8 cellular contexts compared by ENCODE assay signal in the genomic region with DNA sequence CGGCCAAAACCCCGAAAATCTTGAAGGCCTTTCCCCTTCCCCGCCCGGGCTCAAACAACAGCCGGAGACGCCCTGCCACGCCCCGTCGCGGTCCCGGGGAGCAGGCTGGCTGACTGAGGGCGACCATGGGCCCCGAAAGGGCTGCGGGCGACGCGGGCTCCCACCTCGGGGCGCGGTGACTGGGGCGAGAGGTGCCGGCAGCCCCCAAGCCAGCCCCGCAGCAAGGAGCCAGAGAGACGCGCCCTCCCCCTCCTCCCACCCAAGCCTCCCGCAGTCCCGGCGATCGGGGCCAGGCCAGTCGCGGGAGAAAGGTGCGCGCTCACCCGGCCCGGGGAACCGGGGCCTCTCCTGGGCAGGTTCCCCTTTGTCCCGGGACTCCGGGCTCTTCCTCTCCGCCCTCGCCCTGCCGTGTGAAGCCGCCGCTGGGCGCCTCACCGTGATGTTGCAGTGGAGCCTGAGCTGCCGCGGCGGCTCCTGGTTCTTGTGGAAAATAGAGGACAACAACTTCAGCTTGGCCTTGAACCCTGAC. TPM values are rescaled to one million over a fixed set of nuclear protein-coding genes. Genes with fewer than 3 reads are reported as not detected.
A peak's percentile ranks its signal among the peaks of the same experiment; 100 is the strongest.
DNase-seq lines count a peak whose midpoint lies in the region; ATAC-seq and TF ChIP-seq lines count a peak whose summit lies in the region.

No MANE protein-coding gene starts in this region.

- H3K27ac ChIP-seq in CD4-positive, alpha-beta T cell (ENCODE audit: low read depth, low read length) = no peak overlapping the region
- peak overlapping the region; percentile 75 for H3K27ac ChIP-seq in VCaP
- H3K27ac ChIP-seq in mammary epithelial cell (ENCODE audit: insufficient read depth, low read depth, low read length) = peak overlapping the region; percentile 44

- intact Hi-C loops in CD4-positive, alpha-beta T cell (cut with DNase I, micrococcal nuclease) = no loop called here
- intact Hi-C loops in mammary epithelial cell (cut with micrococcal nuclease) = no loop called here

- DNase-seq in CD4-positive, alpha-beta T cell = peak; percentile 11 to 56 (median 44)
- peak; percentile 35 for DNase-seq in mammary epithelial cell
- peak; percentile 28 for DNase-seq in iris pigment epithelial cell (ENCODE audit: low read depth)
- peak; percentile 71 for DNase-seq in stimulated activated CD4-positive, alpha-beta T cell treated with anti-CD3 and anti-CD28 coated beads, Interleukin-15, amount 100 ng/mL, for 24 hours
- no peak for DNase-seq in pons (ENCODE audit: low spot score)

- dilution Hi-C loops in mammary epithelial cell (cut with HindIII; ENCODE audit: low sequenced_read_pairs) = no loop called here

- no peaks in the 10 kb centered on the region for H3K27me3 Mint-ChIP-seq in CD4-positive, alpha-beta T cell

- H3K27ac Mint-ChIP-seq in CD4-positive, alpha-beta T cell = peak overlapping the region; percentile 70

- CTCF ChIA-PET in CD4-positive, alpha-beta T cell (lab: Charles Lee) = interaction anchor here (0.8 to 1.6 kb wide), 9 partner anchors 11 to 211 kb away, joined by 3 to 8 read pairs (median 4); no protein-coding TSS in a partner anchor
- CTCF ChIA-PET in mammary epithelial cell (lab: Charles Lee; ENCODE audit: low non-redundant PET) = interaction anchor here (0.5 to 1.1 kb wide), 5 partner anchors 9 to 389 kb away, joined by 3 to 11 read pairs (median 10); partner anchors contain the start of gene ZSCAN2

- POLR2A ChIA-PET in CD4-positive, alpha-beta T cell (lab: Charles Lee) = interaction anchor here (0.9 to 1.9 kb wide), 8 partner anchors 17 to 476 kb away, joined by 3 to 10 read pairs (median 6); partner anchors contain the start of gene SEC11A

- no peaks in the 10 kb centered on the region for H3K79me2 ChIP-seq in mammary epithelial cell (ENCODE audit: insufficient read depth, low read length)

- H3K4me1 Mint-ChIP-seq in CD4-positive, alpha-beta T cell (ENCODE audit: low read depth) = peaks cover 8% of the 10 kb centered on the region

- no peaks in the 10 kb centered on the region for H4K20me1 ChIP-seq in mammary epithelial cell (ENCODE audit: insufficient read depth, low read length)

- no peaks in the 10 kb centered on the region for H3K36me3 ChIP-seq in mammary epithelial cell (ENCODE audit: insufficient read depth, low read length)

- no peaks in the 10 kb centered on the region for H3K27me3 ChIP-seq in CD4-positive, alpha-beta T cell (ENCODE audit: control insufficient read depth, insufficient read depth, low read length)
- no peaks in the 10 kb centered on the region for H3K27me3 ChIP-seq in mammary epithelial cell (ENCODE audit: insufficient read depth, low read length)

- peaks cover 4% of the 10 kb centered on the region for H3K36me3 Mint-ChIP-seq in CD4-positive, alpha-beta T cell (ENCODE audit: low read depth)

- H3K4me3 ChIP-seq in mammary epithelial cell (replicated peaks in 1 of 3; ENCODE audit: insufficient read depth in 1 of 3, low read depth in 2 of 3, low read length in 3 of 3) = peak overlapping the region; percentile 53 to 85 (median 71)

- peak overlapping the region; percentile 89 for H3K4me2 ChIP-seq in mammary epithelial cell (ENCODE audit: insufficient read depth, low read depth, low read length)

- TF ChIP-seq CTCF in CD4-positive, alpha-beta T cell (IDR thresholded peaks at IDR 0.05) = no peak
- no peak for TF ChIP-seq CTCF in VCaP (conservative IDR thresholded peaks at IDR 0.05)
- TF ChIP-seq CTCF in mammary epithelial cell (conservative IDR thresholded peaks at IDR 0.05 in 1 of 2, IDR thresholded peaks at IDR 0.05 in 1 of 2; ENCODE audit: extremely low read depth in 1 of 2, insufficient read depth in 1 of 2, low read depth in 1 of 2, low read length in 2 of 2) = no peak

- 0% methylated on average over 8 of the region's 48 CpGs for WGBS in mammary epithelial cell (ENCODE audit: low coverage, missing lambda C conversion rate)

- H3K9me3 ChIP-seq in CD4-positive, alpha-beta T cell (ENCODE audit: control insufficient read depth, low read length) = no peaks in the 10 kb centered on the region
- H3K9me3 ChIP-seq in mammary epithelial cell (replicated peaks; ENCODE audit: insufficient read depth, low read length) = no peaks in the 10 kb centered on the region

- in situ Hi-C loops in mammary epithelial cell (cut with MboI; ENCODE audit: low sequenced_read_pairs in 2 of 2) = no loop called here

- H2AFZ ChIP-seq in mammary epithelial cell (ENCODE audit: low read depth, low read length) = peak overlapping the region; percentile 99

- TSS peak; percentile 27 for BruUV-seq in mammary epithelial cell (replicated peaks; lab: Mats Ljungman, UMichigan)

- H3K9me3 Mint-ChIP-seq in CD4-positive, alpha-beta T cell = no peaks in the 10 kb centered on the region

- H3K9ac ChIP-seq in mammary epithelial cell (ENCODE audit: insufficient read depth, low read length) = peak overlapping the region; percentile 84

- peak overlapping the region; percentile 92 for H3K4me3 Mint-ChIP-seq in CD4-positive, alpha-beta T cell

- H3K4me1 ChIP-seq in mammary epithelial cell (ENCODE audit: insufficient read depth, low read length) = peaks cover 2% of the 10 kb centered on the region

- ATAC-seq in CD4-positive, alpha-beta T cell (ENCODE audit: poor library complexity) = peak; percentile 56
- ATAC-seq in HG02759 (IDR thresholded peaks at IDR 0.05; ENCODE audit: unreplicated experiment) = peak; percentile 40
- ATAC-seq in HG03469 (IDR thresholded peaks at IDR 0.05; ENCODE audit: unreplicated experiment) = no peak

RNA-seq across cellular contexts. Expression of gene ZSCAN2, which starts 30.6 kb away (rescaled TPM):
- 1 to 10 TPM; 3.8 to 5.0 TPM for total RNA-seq in CD4-positive, alpha-beta T cell
- total RNA-seq in mammary epithelial cell = 1 to 10 TPM; 5.0 to 6.3 TPM
- polyA plus RNA-seq in mammary epithelial cell = 4.2 TPM
- 4.0 TPM for polyA minus RNA-seq in mammary epithelial cell
